In genomic region chr3:56677286-56677685, GRCh38 we compare ENCODE assay signal across 13 cellular contexts. TPM values are rescaled to one million over a fixed set of nuclear protein-coding genes. Genes with fewer than 3 reads are reported as not detected.
DNase-seq lines count a peak whose midpoint lies in the region; ATAC-seq, FAIRE-seq and TF ChIP-seq lines count a peak whose summit lies in the region.
"Had no signal": no experiment of that assay in that cellular context is flagged by ENCODE, and none has a peak within 500 bp of the region (broad histone marks: within the 10 kb centered on the region; RNA-seq: fewer than 3 reads in every experiment).

No MANE protein-coding gene starts in this region.

- H3K4me3 ChIP-seq in keratinocyte (ENCODE audit: control insufficient read depth in 2 of 3, extremely low read depth in 1 of 3, insufficient read depth in 2 of 3, low read depth in 1 of 3, low read length in 3 of 3) (no peak overlapping the region), right atrium auricular region (no peak overlapping the region)
- H3K4me3 ChIP-seq: gastroesophageal sphincter had no signal

- peaks cover 12% of the 10 kb centered on the region for H3K4me1 ChIP-seq in keratinocyte (ENCODE audit: control insufficient read depth, extremely low read depth, insufficient read depth, low read length)
- peaks cover 0 to 14% of the 10 kb centered on the region in 2 donors for H3K4me1 ChIP-seq in right atrium auricular region

- no peak overlapping the region for H2AFZ ChIP-seq in keratinocyte (ENCODE audit: control insufficient read depth, low read length)

- H3K27me3 ChIP-seq in keratinocyte (ENCODE audit: control insufficient read depth, extremely low read depth, insufficient read depth, low read length) (no peaks in the 10 kb centered on the region), right atrium auricular region (no peaks in the 10 kb centered on the region)
- H3K27me3 ChIP-seq: gastroesophageal sphincter had no signal

- H3K27ac Mint-ChIP-seq in chondrocyte (ENCODE audit: unreplicated experiment), result no peak overlapping the region
- H3K27ac Mint-ChIP-seq: activated CD4-positive, alpha-beta T cell treated with anti-CD3 and anti-CD28 coated beads, Interleukin-2, amount 10 ng/mL, durations not matched to agents 7 days and 5 days had no signal

- H3K9me3 ChIP-seq in keratinocyte (ENCODE audit: control insufficient read depth, low read depth, low read length) (no peaks in the 10 kb centered on the region), right atrium auricular region (no peaks in the 10 kb centered on the region)
- H3K9me3 ChIP-seq: gastroesophageal sphincter had no signal

- no peaks in the 10 kb centered on the region for H4K20me1 ChIP-seq in keratinocyte (ENCODE audit: control insufficient read depth, extremely low read depth, insufficient read depth, low read length)

- TF ChIP-seq CTCF in keratinocyte (optimal IDR thresholded peaks at IDR 0.05 in 1 of 3, IDR thresholded peaks at IDR 0.05 in 1 of 3, conservative IDR thresholded peaks at IDR 0.05 in 1 of 3; ENCODE audit: extremely low read depth in 1 of 3, insufficient read depth in 2 of 3, low read length in 3 of 3) (no peak), chondrocyte (IDR thresholded peaks at IDR 0.05) (no peak), right atrium auricular region (IDR thresholded peaks at IDR 0.05) (no peak)

- ATAC-seq in GM18861 (IDR thresholded peaks at IDR 0.05; ENCODE audit: unreplicated experiment) (peak; percentile 89), GM21390 (IDR thresholded peaks at IDR 0.05; ENCODE audit: unreplicated experiment) (peak; percentile 66), HG03175 (IDR thresholded peaks at IDR 0.05; ENCODE audit: unreplicated experiment) (peak; percentile 63)
- ATAC-seq: gastroesophageal sphincter had no signal

- peaks cover 45% of the 10 kb centered on the region for H3K4me1 Mint-ChIP-seq in chondrocyte (ENCODE audit: low read depth)

- H3K4me3 Mint-ChIP-seq in chondrocyte (ENCODE audit: unreplicated experiment), result no peak overlapping the region
- H3K4me3 Mint-ChIP-seq: activated CD4-positive, alpha-beta T cell treated with anti-CD3 and anti-CD28 coated beads, Interleukin-2, amount 10 ng/mL, durations not matched to agents 7 days and 5 days had no signal

- H3K36me3 ChIP-seq in keratinocyte (ENCODE audit: control insufficient read depth in 2 of 2, extremely low read depth in 1 of 2, insufficient read depth in 2 of 2, low read length in 2 of 2) (peaks cover 4 to 11% of the 10 kb centered on the region in 2 experiments), right atrium auricular region (peaks cover 5% of the 10 kb centered on the region)

- H3K4me2 ChIP-seq in keratinocyte (ENCODE audit: control insufficient read depth, extremely low read depth, insufficient read depth, low read depth, low read length), result no peak overlapping the region

- FAIRE-seq in keratinocyte (lab: Jason Lieb, UNC), result peak; percentile 62
- FAIRE-seq: H1 had no signal

- no peak overlapping the region for H3K9ac ChIP-seq in keratinocyte (ENCODE audit: control insufficient read depth, extremely low read depth, insufficient read depth, low read length)

- H3K9me1 ChIP-seq in keratinocyte (ENCODE audit: control insufficient read depth, extremely low read depth, insufficient read depth, low read length), result no peaks in the 10 kb centered on the region

- H3K27me3 Mint-ChIP-seq in chondrocyte (ENCODE audit: low read depth), result no peaks in the 10 kb centered on the region
- H3K27me3 Mint-ChIP-seq: activated CD4-positive, alpha-beta T cell treated with anti-CD3 and anti-CD28 coated beads, Interleukin-2, amount 10 ng/mL, durations not matched to agents 7 days and 5 days had no signal

- no peak for DNase-seq in keratinocyte (ENCODE audit: low read depth, low spot score)
- no peak for DNase-seq in cerebellar cortex (ENCODE audit: low spot score)
- DNase-seq in chondrocyte (ENCODE audit: low spot score), result no peak
- no peak for DNase-seq in right atrium auricular region (ENCODE audit: low spot score)
- DNase-seq: activated CD4-positive, alpha-beta T cell treated with anti-CD3 and anti-CD28 coated beads, Interleukin-2, amount 10 ng/mL, durations not matched to agents 7 days and 5 days; NCI-H1092 treated with DMSO at 0.1 percent for 48 hours; occipital lobe; stimulated activated CD4-positive, alpha-beta T cell treated with anti-CD3 and anti-CD28 coated beads, Interleukin-15, amount 100 ng/mL, for 24 hours had no signal

- H3K79me2 ChIP-seq in keratinocyte (ENCODE audit: control insufficient read depth, insufficient read depth, low read length), result peaks cover 48% of the 10 kb centered on the region

- peaks cover 5% of the 10 kb centered on the region for H3K36me3 Mint-ChIP-seq in chondrocyte (ENCODE audit: low read depth)

- dilution Hi-C loops in keratinocyte (cut with MboI; ENCODE audit: extremely low pct_ligation_motif_present, low sequenced_read_pairs), result no loop called here

- H3K9me3 Mint-ChIP-seq in chondrocyte (ENCODE audit: low read depth), result no peaks in the 10 kb centered on the region

- H3K27ac ChIP-seq in keratinocyte (ENCODE audit: control insufficient read depth, insufficient read depth, low read length), result no peak overlapping the region
- H3K27ac ChIP-seq in right atrium auricular region, result no peak overlapping the region
- H3K27ac ChIP-seq: gastroesophageal sphincter had no signal

RNA-seq across cellular contexts. Expression of gene TASOR, which starts 5.8 kb away (rescaled TPM):
- 20.0 to 38.6 TPM (median 26.7 TPM) in 3 replicates for polyA plus RNA-seq in keratinocyte
- 76.2 TPM for polyA plus RNA-seq in keratinocyte (2011; ENCODE audit: low read depth)
- 14.7 and 26.1 TPM in 2 replicates for polyA plus RNA-seq in keratinocyte (2011; cell fraction: cytosol; rRNA removed)
- 26.4 and 36.9 TPM in 2 replicates for polyA plus RNA-seq in keratinocyte (2011; cell fraction: nucleus; rRNA removed)
- 18.6 and 24.3 TPM in 2 replicates for polyA plus RNA-seq in keratinocyte (2012; ENCODE audit: low replicate concordance)
- polyA minus RNA-seq in keratinocyte, result 15.3 to 49.7 TPM (median 29.0 TPM) in 3 replicates
- 29.4 TPM for polyA minus RNA-seq in keratinocyte (2011; cell fraction: cytosol; rRNA and poly(A)+ RNA removed)
- polyA minus RNA-seq in keratinocyte (2011; cell fraction: nucleus; rRNA and poly(A)+ RNA removed), result 33.7 and 52.7 TPM in 2 replicates
- total RNA-seq in chondrocyte (51.5 to 62.5 TPM (median 51.7 TPM) in 3 replicates), right atrium auricular region (10 to 100 TPM; 29.1 to 39.5 TPM)
